18 cellular contexts compared by ENCODE assay signal in the genomic region with DNA sequence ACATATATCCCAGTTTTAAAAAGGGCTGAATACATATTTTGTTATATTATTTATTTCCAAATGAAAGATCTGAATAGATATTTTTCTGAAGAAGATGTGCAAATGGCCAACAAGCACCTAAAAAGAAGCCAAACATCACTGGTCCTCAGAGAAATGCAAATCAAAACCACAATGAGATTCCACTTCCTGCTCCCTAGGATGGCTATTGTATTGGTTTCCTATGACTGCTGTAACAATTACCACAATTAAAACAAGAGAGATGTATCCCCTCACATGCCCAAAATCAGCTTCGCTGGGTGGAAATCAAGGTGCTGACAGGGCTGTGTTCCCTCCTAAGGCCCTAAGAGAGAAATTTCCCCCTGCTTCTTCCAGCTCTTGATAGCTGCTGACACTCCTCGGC.
"Had no signal": no experiment of that assay in that cellular context is flagged by ENCODE, and none has a peak within 500 bp of the region (broad histone marks: within the 10 kb centered on the region; RNA-seq: fewer than 3 reads in every experiment).

No MANE protein-coding gene starts in this region.

- H3K4me3 ChIP-seq: colonic mucosa, esophagus muscularis mucosa, transverse colon, vagina had no signal

- H3K9me3 ChIP-seq: colonic mucosa, esophagus muscularis mucosa, neutrophil, transverse colon, vagina had no signal

- H3K4me1 ChIP-seq: colonic mucosa, vagina had no signal

- DNase-seq: activated CD4-positive, alpha-beta T cell treated with anti-CD3 and anti-CD28 coated beads, Interleukin-2, amount 10 ng/mL, durations not matched to agents 7 days and 5 days; activated CD4-positive, CD25-positive, alpha-beta regulatory T cell; activated CD8-positive, alpha-beta memory T cell treated with anti-CD3 and anti-CD28 coated beads, Interleukin-2, amount 50 U/mL, for 48 hours; activated gamma-delta T cell; activated T-cell treated with anti-CD3 and anti-CD28 coated beads, Interleukin-2, amount 50 U/mL, for 72 hours; caudate nucleus; colonic mucosa; hippocampal formation; naive B cell; retina; stimulated activated CD4-positive, alpha-beta T cell treated with anti-CD3 and anti-CD28 coated beads, Interleukin-4, amount 100 ng/mL, for 1 hour; stimulated activated naive B cell treated with anti-CD40 and anti-IgM and Interleukin-4, amounts not matched to agents 10 μg/mL and 1 μg/mL and 100 μg/mL, for 72 hours; transverse colon had no signal

- H3K27me3 ChIP-seq: colonic mucosa, esophagus muscularis mucosa, neutrophil, transverse colon, vagina had no signal

- H3K27ac ChIP-seq: colonic mucosa, esophagus muscularis mucosa, neutrophil, vagina had no signal

- H3K36me3 ChIP-seq: colonic mucosa, esophagus muscularis mucosa, neutrophil, transverse colon, vagina had no signal

- ATAC-seq: activated naive CD4-positive, alpha-beta T cell treated with anti-CD3 and anti-CD28 coated beads, Interleukin-2, amount 50 U/mL, for 72 hours; activated T-cell treated with anti-CD3 and anti-CD28 coated beads, Interleukin-2, amount 50 U/mL, for 72 hours; left lobe of liver; stimulated activated naive B cell treated with anti-CD40 and anti-IgM and Interleukin-4, amounts not matched to agents 10 μg/mL and 1 μg/mL and 100 μg/mL, for 72 hours had no signal
